9 cellular contexts compared by ENCODE assay signal in genomic region chr6:169251822-169252804, GRCh38. TPM values are rescaled to one million over a fixed set of nuclear protein-coding genes. Genes with fewer than 3 reads are reported as not detected.
DNase-seq lines count a peak whose midpoint lies in the region; FAIRE-seq and TF ChIP-seq lines count a peak whose summit lies in the region.
"Had no signal": no experiment of that assay in that cellular context is flagged by ENCODE, and none has a peak within 500 bp of the region (broad histone marks: within the 10 kb centered on the region; RNA-seq: fewer than 3 reads in every experiment).

No MANE protein-coding gene starts in this region.

- TF ChIP-seq CTCF in thyroid gland (IDR thresholded peaks at IDR 0.05), result no peak

- no peak overlapping the region for H3K18ac ChIP-seq in mesendoderm (ENCODE audit: low read length)

- DNase-seq in NCI-H1092 treated with DMSO at 0.1 percent for 48 hours (lab: John Stamatoyannopoulos, UW), result peak; percentile 71
- peak; percentile 42 for DNase-seq in mesendoderm
- DNase-seq in thyroid gland, result no peak
- no peak for DNase-seq in G401 (ENCODE audit: low spot score)
- DNase-seq in H54 (ENCODE audit: insufficient read length, low spot score), result no peak
- no peak for DNase-seq in Kasumi-1 (lab: John Stamatoyannopoulos, UW)

- H3K79me1 ChIP-seq in mesendoderm (ENCODE audit: low read length), result no peaks in the 10 kb centered on the region

- intact Hi-C loops in thyroid gland (cut with DNase I), result no loop called here

- H2AK5ac ChIP-seq in mesendoderm (ENCODE audit: low read length), result no peak overlapping the region

- FAIRE-seq in H54 (lab: Jason Lieb, UNC), result no peak
- FAIRE-seq: frontal cortex had no signal

- H3K9me3 ChIP-seq in ectodermal cell (ENCODE audit: control insufficient read depth, low read length) (no peaks in the 10 kb centered on the region), thyroid gland (no peaks in the 10 kb centered on the region)

- no peak overlapping the region for H3K56ac ChIP-seq in mesendoderm (ENCODE audit: low read length)

- no peak overlapping the region for H3K23ac ChIP-seq in mesendoderm (ENCODE audit: low read length)

- H3K4me3 ChIP-seq in ectodermal cell (ENCODE audit: insufficient read depth, low read depth, low read length) (peak overlapping the region; percentile 11), mesendoderm (ENCODE audit: low read length) (no peak overlapping the region), thyroid gland (replicated peaks in 1 of 3) (peak overlapping the region in 1 of 3 donors; percentile 5)

- H3K4me1 ChIP-seq in ectodermal cell (ENCODE audit: control insufficient read depth, insufficient read depth, low read length), result peaks cover 30% of the 10 kb centered on the region
- peaks cover 8% of the 10 kb centered on the region for H3K4me1 ChIP-seq in mesendoderm (ENCODE audit: control insufficient read depth, low read depth, low read length)
- peaks cover 8 to 17% of the 10 kb centered on the region in 2 donors for H3K4me1 ChIP-seq in thyroid gland

- H3K9ac ChIP-seq in mesendoderm (ENCODE audit: low read length), result no peak overlapping the region

- no peak overlapping the region for H4K5ac ChIP-seq in mesendoderm (ENCODE audit: low read length)

- H3K27ac ChIP-seq in ectodermal cell (ENCODE audit: insufficient read depth, low read depth, low read length, poor library complexity, severe bottlenecking) (no peak overlapping the region), mesendoderm (ENCODE audit: low read depth, low read length) (no peak overlapping the region), thyroid gland (peak overlapping the region; percentile 14 to 53 (median 41))

- in situ Hi-C loops in G401 (cut with HindIII; ENCODE audit: low sequenced_read_pairs), result no loop called here

- H3K36me3 ChIP-seq in ectodermal cell (ENCODE audit: control insufficient read depth, insufficient read depth, low read length), result no peaks in the 10 kb centered on the region
- H3K36me3 ChIP-seq in mesendoderm (ENCODE audit: control insufficient read depth, insufficient read depth, low read length), result peaks cover 3% of the 10 kb centered on the region
- no peaks in the 10 kb centered on the region for H3K36me3 ChIP-seq in thyroid gland

- H2BK15ac ChIP-seq in mesendoderm (replicated peaks; ENCODE audit: low read depth), result no peak overlapping the region

- H3K79me2 ChIP-seq in mesendoderm (ENCODE audit: control insufficient read depth, insufficient read depth, low read length), result no peaks in the 10 kb centered on the region

- TF ChIP-seq POLR2A in thyroid gland (IDR thresholded peaks at IDR 0.05) (no peak), H54 (IDR thresholded peaks at IDR 0.05; ENCODE audit: low read depth, low read length) (no peak)

- no peak overlapping the region for H4K8ac ChIP-seq in mesendoderm (ENCODE audit: low read depth, low read length)

- peak overlapping the region; percentile 1 for H3K4me2 ChIP-seq in mesendoderm (ENCODE audit: low read length)

- no peak overlapping the region for H2BK120ac ChIP-seq in mesendoderm (ENCODE audit: low read depth, low read length)

- H3K4ac ChIP-seq in mesendoderm (ENCODE audit: low read depth, low read length), result no peak overlapping the region

- peaks cover 38% of the 10 kb centered on the region for H3K27me3 ChIP-seq in ectodermal cell (ENCODE audit: control insufficient read depth, insufficient read depth, low read length, poor library complexity, severe bottlenecking)
- H3K27me3 ChIP-seq in mesendoderm (ENCODE audit: insufficient read depth, low read length, poor library complexity), result peaks cover 2% of the 10 kb centered on the region
- H3K27me3 ChIP-seq in thyroid gland, result no peaks in the 10 kb centered on the region

- H2BK5ac ChIP-seq in mesendoderm (ENCODE audit: low read length), result no peak overlapping the region

- WGBS in ectodermal cell, 2 experiments, result 9 to 11% methylated on average over 27 of the region's 27 CpGs
- no CpG with 5 or more reads among the region's 27 CpGs for WGBS in mesendoderm (ENCODE audit: extremely low coverage, insufficient coverage, low lambda C conversion rate)
- WGBS in thyroid gland, 2 donors, result 18 to 24% methylated on average over 21 to 24 of the region's 27 CpGs

RNA-seq across cellular contexts. Expression of gene THBS2, which starts 1.5 kb away (rescaled TPM):
- polyA plus RNA-seq in ectodermal cell (2013, experiment 1 of 4), result 3.4 TPM
- polyA plus RNA-seq in ectodermal cell (2013, experiment 2 of 4), result 1.2 TPM
- 1.2 TPM for polyA plus RNA-seq in ectodermal cell (2013, experiment 3 of 4)
- polyA plus RNA-seq in ectodermal cell (2013, experiment 4 of 4), result 1.1 TPM
- 9.5 TPM for polyA plus RNA-seq in mesendoderm (2013, experiment 1 of 2)
- 10.1 TPM for polyA plus RNA-seq in mesendoderm (2013, experiment 2 of 2)
- 10 to 100 TPM; 12.0 to 74.7 (median 16.4) TPM for total RNA-seq in thyroid gland
- total RNA-seq in G401 (2014; rRNA removed; shearing (Covaris generic)), result 0.14 and 0.18 TPM in 2 replicates
- total RNA-seq: NCI-H460 had no signal

Comparison
In these comparisons a context has a peak if more than half of its experiments do, and no peak if none do; other contexts are left out.
1. DNase-seq: peak in NCI-H1092 treated with DMSO at 0.1 percent for 48 hours (single experiment) and mesendoderm (single experiment); none in thyroid gland (0 of 2), G401 (single experiment), H54 (single experiment) and Kasumi-1 (0 of 2).
2. H3K27ac ChIP-seq: peak in thyroid gland (3 of 3); none in ectodermal cell (single experiment) and mesendoderm (single experiment).
3. RNA of gene THBS2, which starts 1.5 kb away (total RNA-seq): 12.0 to 74.7 TPM in thyroid gland; 0.14 to 0.18 TPM in G401; every median in the first group is over 10 times any median in the second.